Comparison of ENCODE assay signal across 8 cellular contexts in genomic region chr6:127406122-127406521, GRCh38. TPM values are rescaled to one million over a fixed set of nuclear protein-coding genes. Genes with fewer than 3 reads are reported as not detected.
"Had no signal": no experiment of that assay in that cellular context is flagged by ENCODE, and none has a peak within 500 bp of the region (broad histone marks: within the 10 kb centered on the region; RNA-seq: fewer than 3 reads in every experiment).

No MANE protein-coding gene starts in this region.

- H3K27ac ChIP-seq: GM23248 had no signal

- H3K9me3 ChIP-seq: HAP-1 had no signal

- H3K4me1 ChIP-seq: HAP-1 had no signal

- H3K4me3 ChIP-seq: GM23248, HAP-1 had no signal

- ATAC-seq: HCT116, HepG2 had no signal

- H3K9ac ChIP-seq: GM23248 had no signal

- H2AFZ ChIP-seq: GM23248 had no signal

- DNase-seq: GM23248, GOT3, H7, HFFc6, KG1 had no signal

- FAIRE-seq: HepG2 had no signal

- H3K36me3 ChIP-seq: HAP-1 had no signal

RNA-seq across cellular contexts. Expression of gene KIAA0408, which starts 53.1 kb away (rescaled TPM):
- total RNA-seq: HepG2 had no signal
- polyA plus RNA-seq: HepG2 had no signal
